ENCODE assay signal across 1 cellular context in genomic region chr7:150562919-150563318, GRCh38.
A peak's percentile ranks its signal among the peaks of the same experiment; 100 is the strongest.
TF ChIP-seq lines count a peak whose summit lies in the region.

No MANE protein-coding gene starts in this region.

TF ChIP-seq in endothelial cell of umbilical vein, 7 proteins besides CTCF, POLR2A, EP300 and RAD21:
- peak; percentile 63 for TF ChIP-seq POLR2AphosphoS5 (IDR thresholded peaks at IDR 0.05; ENCODE audit: insufficient read depth, low read depth, low read length)
- TF ChIP-seq GATA2 (IDR thresholded peaks at IDR 0.05; ENCODE audit: insufficient read depth, insufficient read length, low read depth, low read length): peak; percentile 80
- peak; percentile 80 for TF ChIP-seq JUN (IDR thresholded peaks at IDR 0.05; ENCODE audit: borderline replicate concordance, insufficient read depth, insufficient read length, low read depth)
- no peak for TF ChIP-seq EZH2 (IDR thresholded peaks at IDR 0.05; ENCODE audit: borderline replicate concordance, low read depth, low read length, severe bottlenecking)
- TF ChIP-seq FOS (IDR thresholded peaks at IDR 0.05; ENCODE audit: borderline replicate concordance, insufficient read depth, low read length): peak; percentile 85
- TF ChIP-seq MAX (IDR thresholded peaks at IDR 0.05; ENCODE audit: insufficient read depth, insufficient read length): no peak
- TF ChIP-seq MYC (IDR thresholded peaks at IDR 0.05; ENCODE audit: low read depth, low read length): no peak
